12 cellular contexts compared by ENCODE assay signal in genomic region chr6:125302840-125303511, GRCh38. TPM values are rescaled to one million over a fixed set of nuclear protein-coding genes. Genes with fewer than 3 reads are reported as not detected.
DNase-seq lines count a peak whose midpoint lies in the region; ATAC-seq and FAIRE-seq lines count a peak whose summit lies in the region.
"Had no signal": no experiment of that assay in that cellular context is flagged by ENCODE, and none has a peak within 500 bp of the region (broad histone marks: within the 10 kb centered on the region; RNA-seq: fewer than 3 reads in every experiment).

No MANE protein-coding gene starts in this region.

- H3K4me3 ChIP-seq in Karpas-422 (ENCODE audit: low read length), result no peak overlapping the region
- H3K4me3 ChIP-seq in small intestine (ENCODE audit: low read depth in 1 of 2, low read length in 2 of 2), result no peak overlapping the region

- H3K36me3 Mint-ChIP-seq in activated naive CD8-positive, alpha-beta T cell treated with anti-CD3 and anti-CD28 coated beads, Interleukin-2, amount 50 U/mL, for 24 hours (ENCODE audit: low read depth), result peaks cover 32% of the 10 kb centered on the region
- H3K36me3 Mint-ChIP-seq in naive thymus-derived CD8-positive, alpha-beta T cell, result peaks cover 0 to 23% (median 10%) of the 10 kb centered on the region in 3 donors

- H3K4me1 Mint-ChIP-seq in activated naive CD8-positive, alpha-beta T cell treated with anti-CD3 and anti-CD28 coated beads, Interleukin-2, amount 50 U/mL, for 24 hours, result peaks cover 36% of the 10 kb centered on the region
- H3K4me1 Mint-ChIP-seq in naive thymus-derived CD8-positive, alpha-beta T cell, result peaks cover 37 to 49% (median 47%) of the 10 kb centered on the region in 4 donors

- H3K9ac ChIP-seq in Karpas-422 (ENCODE audit: low read length), result no peak overlapping the region

- peak overlapping the region; percentile 75 for H3K27ac Mint-ChIP-seq in activated naive CD8-positive, alpha-beta T cell treated with anti-CD3 and anti-CD28 coated beads, Interleukin-2, amount 50 U/mL, for 24 hours
- peak overlapping the region; percentile 85 to 98 (median 92) for H3K27ac Mint-ChIP-seq in naive thymus-derived CD8-positive, alpha-beta T cell

- H3K9me3 Mint-ChIP-seq in activated naive CD8-positive, alpha-beta T cell treated with anti-CD3 and anti-CD28 coated beads, Interleukin-2, amount 50 U/mL, for 24 hours, result peaks cover 12% of the 10 kb centered on the region
- H3K9me3 Mint-ChIP-seq in naive thymus-derived CD8-positive, alpha-beta T cell, result peaks cover 0 to 5% (median 0%) of the 10 kb centered on the region in 9 donors

- H3K27me3 Mint-ChIP-seq in activated naive CD8-positive, alpha-beta T cell treated with anti-CD3 and anti-CD28 coated beads, Interleukin-2, amount 50 U/mL, for 24 hours, result peaks cover 4% of the 10 kb centered on the region
- peaks cover 1 to 19% (median 5%) of the 10 kb centered on the region in 5 donors for H3K27me3 Mint-ChIP-seq in naive thymus-derived CD8-positive, alpha-beta T cell

- 79 to 88% (median 80%) methylated on average over 4 of the region's 4 CpGs for WGBS in small intestine, 3 donors

- H3K4me3 Mint-ChIP-seq in activated naive CD8-positive, alpha-beta T cell treated with anti-CD3 and anti-CD28 coated beads, Interleukin-2, amount 50 U/mL, for 24 hours, result peak overlapping the region; percentile 97
- peak overlapping the region; percentile 85 to 96 (median 90) for H3K4me3 Mint-ChIP-seq in naive thymus-derived CD8-positive, alpha-beta T cell

- H2AFZ ChIP-seq in Karpas-422 (ENCODE audit: low read length), result peak overlapping the region; percentile 17; the same call in 1 of the 2 replicates

- no peaks in the 10 kb centered on the region for H3K9me2 ChIP-seq in Karpas-422 (replicated peaks; ENCODE audit: insufficient read depth, low read length)

- DNase-seq in EL (peak; percentile 26), Karpas-422 (no peak), small intestine (no peak)
- no peak for DNase-seq in activated naive CD8-positive, alpha-beta T cell treated with anti-CD3 and anti-CD28 coated beads, Interleukin-2, amount 50 U/mL, for 24 hours
- DNase-seq in naive thymus-derived CD8-positive, alpha-beta T cell, result peak in 3 of 10 donors; percentile 39 to 60 (median 58)
- DNase-seq in stimulated activated CD8-positive, alpha-beta memory T cell treated with anti-CD3 and anti-CD28 coated beads, Interleukin-4, amount 100 ng/mL, for 48 hours, result no peak
- DNase-seq: adrenal gland; Caco-2; NCI-H1436 treated with DMSO at 0.1 percent for 48 hours; NCI-H69; stimulated activated CD4-positive, alpha-beta T cell treated with anti-CD3 and anti-CD28 coated beads, Interleukin-4, amount 100 ng/mL, for 4 hours had no signal

- H3K27me3 ChIP-seq in Karpas-422 (ENCODE audit: low read length) (no peaks in the 10 kb centered on the region), small intestine (ENCODE audit: control insufficient read depth in 2 of 2, insufficient read depth in 2 of 2, low read length in 2 of 2) (no peaks in the 10 kb centered on the region)
- H3K27me3 ChIP-seq: adrenal gland had no signal

- H3K36me3 ChIP-seq in Karpas-422 (ENCODE audit: insufficient read depth, low read length) (peaks cover 22% of the 10 kb centered on the region), small intestine (ENCODE audit: control insufficient read depth in 2 of 2, insufficient read depth in 2 of 2, low read length in 2 of 2) (peaks cover 0 to 2% of the 10 kb centered on the region in 2 donors)

- H3K79me2 ChIP-seq in Karpas-422 (ENCODE audit: low read length), result peaks cover 34% of the 10 kb centered on the region

- FAIRE-seq in small intestine (lab: Jason Lieb, UNC), result no peak

- H4K20me1 ChIP-seq in Karpas-422 (ENCODE audit: insufficient read depth, low read depth, low read length), result no peaks in the 10 kb centered on the region

- H3K4me2 ChIP-seq in Karpas-422 (ENCODE audit: low read depth, low read length, poor library complexity, severe bottlenecking), result no peak overlapping the region

- POLR2A ChIA-PET in naive thymus-derived CD8-positive, alpha-beta T cell (lab: Charles Lee), result interaction anchor here (1.2 to 2.9 kb wide), 7 partner anchors 10 to 671 kb away, joined by 3 to 24 read pairs (median 7); partner anchors contain the start of genes HEY2 and NCOA7

- no peak for ATAC-seq in activated naive CD8-positive, alpha-beta T cell treated with anti-CD3 and anti-CD28 coated beads, Interleukin-2, amount 50 U/mL, for 24 hours
- ATAC-seq in naive thymus-derived CD8-positive, alpha-beta T cell, result peak; percentile 80 to 91
- ATAC-seq in GM21529 (IDR thresholded peaks at IDR 0.05; ENCODE audit: unreplicated experiment), result no peak

- H3K4me1 ChIP-seq in Karpas-422 (ENCODE audit: low read length) (peaks cover 21% of the 10 kb centered on the region), small intestine (ENCODE audit: control insufficient read depth in 2 of 2, insufficient read depth in 1 of 2, low read depth in 1 of 2, low read length in 1 of 2) (peaks cover 3 to 5% of the 10 kb centered on the region in 2 donors)

- H3K27ac ChIP-seq in Karpas-422 (ENCODE audit: low read length) (no peak overlapping the region), small intestine (ENCODE audit: low read depth in 1 of 2, low read length in 1 of 2) (peak overlapping the region in 1 of 2 donors; percentile 20)

- no peaks in the 10 kb centered on the region for H3K9me3 ChIP-seq in Karpas-422 (ENCODE audit: low read length)
- no peaks in the 10 kb centered on the region for H3K9me3 ChIP-seq in small intestine (ENCODE audit: control insufficient read depth, low read depth)
- H3K9me3 ChIP-seq: adrenal gland, Caco-2 had no signal

RNA-seq across cellular contexts. Expression of gene HDDC2, which starts 1.2 kb away (rescaled TPM):
- total RNA-seq in Karpas-422 (2014; rRNA removed; shearing (Covaris generic); ENCODE audit: low replicate concordance), result 167 and 177 TPM in 2 replicates
- 10 to 100 TPM; 62.9 to 69.6 TPM for total RNA-seq in naive thymus-derived CD8-positive, alpha-beta T cell
- polyA plus RNA-seq in naive thymus-derived CD8-positive, alpha-beta T cell, result 100 to 1,000 TPM; 118 to 134 (median 119) TPM
- 10 to 100 TPM; 45.2 to 71.6 (median 65.9) TPM for polyA plus RNA-seq in small intestine

Comparison
In these comparisons a context has a peak if more than half of its experiments do, and no peak if none do; other contexts are left out.
1. ATAC-seq: peak in naive thymus-derived CD8-positive, alpha-beta T cell (2 of 2); none in activated naive CD8-positive, alpha-beta T cell treated with anti-CD3 and anti-CD28 coated beads, Interleukin-2, amount 50 U/mL, for 24 hours (single experiment) and GM21529 (single experiment).